In genomic region chr17:78785011-78785662, GRCh38 we compare ENCODE assay signal across 15 cellular contexts. TPM values are rescaled to one million over a fixed set of nuclear protein-coding genes. Genes with fewer than 3 reads are reported as not detected.
DNase-seq lines count a peak whose midpoint lies in the region; ATAC-seq and TF ChIP-seq lines count a peak whose summit lies in the region.
"Had no signal": no experiment of that assay in that cellular context is flagged by ENCODE, and none has a peak within 500 bp of the region (broad histone marks: within the 10 kb centered on the region; RNA-seq: fewer than 3 reads in every experiment).

No MANE protein-coding gene starts in this region.

- TF ChIP-seq POLR2A in vagina (IDR thresholded peaks at IDR 0.05): no peak

- no peaks in the 10 kb centered on the region for H3K36me3 ChIP-seq in vagina
- H3K36me3 ChIP-seq: brain microvascular endothelial cell, Peyer's patch, right atrium auricular region, uterus had no signal

- intact Hi-C loops in activated T-helper 1 cell treated with anti-CD3 and anti-CD28 coated beads, Interleukin-12 subunit alpha, Interleukin-12 subunit beta, Interleukin-2, Interleukin-4 antibody, amounts not matched to agents 30 ng/mL and 10 ng/mL and 1 ng/mL, durations not matched to agents 14 hours and 24 hours and 36 hours (cut with micrococcal nuclease): no loop called here
- intact Hi-C loops in vagina (cut with DNase I): no loop called here

- peaks cover 26% of the 10 kb centered on the region for H3K4me1 ChIP-seq in vagina
- H3K4me1 ChIP-seq: uterus had no signal

- H3K27me3 Mint-ChIP-seq in stimulated activated naive CD8-positive, alpha-beta T cell treated with anti-CD3 and anti-CD28 coated beads, Interleukin-15, Interleukin-2, amounts not matched to agents 100 ng/mL and 50 ng/mL, for 24 hours: no peaks in the 10 kb centered on the region
- no peaks in the 10 kb centered on the region for H3K27me3 Mint-ChIP-seq in activated T-helper 1 cell treated with anti-CD3 and anti-CD28 coated beads, Interleukin-12 subunit alpha, Interleukin-12 subunit beta, Interleukin-2, Interleukin-4 antibody, amounts not matched to agents 30 ng/mL and 10 ng/mL and 1 ng/mL, durations not matched to agents 14 hours and 24 hours and 36 hours (ENCODE audit: insufficient read depth)
- H3K27me3 Mint-ChIP-seq: activated B cell treated with CpG ODN at 0.5 μM for 24 hours had no signal

- no peak overlapping the region for H3K4me3 Mint-ChIP-seq in stimulated activated naive CD8-positive, alpha-beta T cell treated with anti-CD3 and anti-CD28 coated beads, Interleukin-15, Interleukin-2, amounts not matched to agents 100 ng/mL and 50 ng/mL, for 24 hours
- peak overlapping the region; percentile 46 for H3K4me3 Mint-ChIP-seq in activated T-helper 1 cell treated with anti-CD3 and anti-CD28 coated beads, Interleukin-12 subunit alpha, Interleukin-12 subunit beta, Interleukin-2, Interleukin-4 antibody, amounts not matched to agents 30 ng/mL and 10 ng/mL and 1 ng/mL, durations not matched to agents 14 hours and 24 hours and 36 hours
- H3K4me3 Mint-ChIP-seq: activated B cell treated with CpG ODN at 0.5 μM for 24 hours had no signal

- H3K27me3 ChIP-seq in layer of hippocampus (ENCODE audit: control insufficient read depth, insufficient read depth, low read length): no peaks in the 10 kb centered on the region
- H3K27me3 ChIP-seq in vagina: no peaks in the 10 kb centered on the region
- H3K27me3 ChIP-seq: brain microvascular endothelial cell, Peyer's patch, right atrium auricular region, uterus had no signal

- peaks cover 5% of the 10 kb centered on the region for H3K36me3 Mint-ChIP-seq in stimulated activated naive CD8-positive, alpha-beta T cell treated with anti-CD3 and anti-CD28 coated beads, Interleukin-15, Interleukin-2, amounts not matched to agents 100 ng/mL and 50 ng/mL, for 24 hours (ENCODE audit: low read depth)
- peaks cover 14% of the 10 kb centered on the region for H3K36me3 Mint-ChIP-seq in activated T-helper 1 cell treated with anti-CD3 and anti-CD28 coated beads, Interleukin-12 subunit alpha, Interleukin-12 subunit beta, Interleukin-2, Interleukin-4 antibody, amounts not matched to agents 30 ng/mL and 10 ng/mL and 1 ng/mL, durations not matched to agents 14 hours and 24 hours and 36 hours (ENCODE audit: low read depth)

- H3K4me1 Mint-ChIP-seq in stimulated activated naive CD8-positive, alpha-beta T cell treated with anti-CD3 and anti-CD28 coated beads, Interleukin-15, Interleukin-2, amounts not matched to agents 100 ng/mL and 50 ng/mL, for 24 hours (ENCODE audit: low read depth): peaks cover 49% of the 10 kb centered on the region
- peaks cover 40% of the 10 kb centered on the region for H3K4me1 Mint-ChIP-seq in activated T-helper 1 cell treated with anti-CD3 and anti-CD28 coated beads, Interleukin-12 subunit alpha, Interleukin-12 subunit beta, Interleukin-2, Interleukin-4 antibody, amounts not matched to agents 30 ng/mL and 10 ng/mL and 1 ng/mL, durations not matched to agents 14 hours and 24 hours and 36 hours (ENCODE audit: low read depth)

- H3K27ac Mint-ChIP-seq in stimulated activated naive CD8-positive, alpha-beta T cell treated with anti-CD3 and anti-CD28 coated beads, Interleukin-15, Interleukin-2, amounts not matched to agents 100 ng/mL and 50 ng/mL, for 24 hours: peak overlapping the region; percentile 78
- H3K27ac Mint-ChIP-seq in activated T-helper 1 cell treated with anti-CD3 and anti-CD28 coated beads, Interleukin-12 subunit alpha, Interleukin-12 subunit beta, Interleukin-2, Interleukin-4 antibody, amounts not matched to agents 30 ng/mL and 10 ng/mL and 1 ng/mL, durations not matched to agents 14 hours and 24 hours and 36 hours: no peak overlapping the region

- H3K27ac ChIP-seq in layer of hippocampus (ENCODE audit: low read depth, low read length) (peak overlapping the region; percentile 38), vagina (peak overlapping the region; percentile 0)
- H3K27ac ChIP-seq: brain microvascular endothelial cell, right atrium auricular region, uterus had no signal

- ATAC-seq in stimulated activated naive CD8-positive, alpha-beta T cell treated with anti-CD3 and anti-CD28 coated beads, Interleukin-15, Interleukin-2, amounts not matched to agents 100 U/mL and 50 U/mL, for 24 hours: no peak
- no peak for ATAC-seq in HG03342 (IDR thresholded peaks at IDR 0.05; ENCODE audit: unreplicated experiment)

- DNase-seq in stimulated activated naive CD8-positive, alpha-beta T cell treated with anti-CD3 and anti-CD28 coated beads, Interleukin-15, Interleukin-2, amounts not matched to agents 100 U/mL and 50 U/mL, for 24 hours: no peak
- DNase-seq in activated T-helper 1 cell treated with anti-CD3 and anti-CD28 coated beads, Interleukin-12 subunit alpha, Interleukin-12 subunit beta, Interleukin-2, Interleukin-4 antibody, amounts not matched to agents 30 ng/mL and 10 ng/mL and 1 ng/mL, durations not matched to agents 14 hours and 24 hours and 36 hours (ENCODE audit: low spot score): no peak
- DNase-seq in vagina (ENCODE audit: extremely low spot score in 2 of 2) (no peak), NCI-H1417 treated with DMSO at 0.1 percent for 48 hours (lab: John Stamatoyannopoulos, UW) (no peak), superior temporal gyrus (ENCODE audit: extremely low spot score) (no peak)
- DNase-seq: activated B cell treated with CpG ODN at 0.5 μM for 24 hours; brain microvascular endothelial cell; NCI-H2081; stimulated activated CD8-positive, alpha-beta memory T cell treated with anti-CD3 and anti-CD28 coated beads, Interleukin-4, amount 100 ng/mL, for 48 hours; uterus had no signal

- no peak for TF ChIP-seq CTCF in vagina (IDR thresholded peaks at IDR 0.05)

- H3K4me3 ChIP-seq in vagina: no peak overlapping the region
- H3K4me3 ChIP-seq: Peyer's patch, right atrium auricular region, uterus had no signal

- H3K9me3 Mint-ChIP-seq in stimulated activated naive CD8-positive, alpha-beta T cell treated with anti-CD3 and anti-CD28 coated beads, Interleukin-15, Interleukin-2, amounts not matched to agents 100 ng/mL and 50 ng/mL, for 24 hours: no peaks in the 10 kb centered on the region
- no peaks in the 10 kb centered on the region for H3K9me3 Mint-ChIP-seq in activated T-helper 1 cell treated with anti-CD3 and anti-CD28 coated beads, Interleukin-12 subunit alpha, Interleukin-12 subunit beta, Interleukin-2, Interleukin-4 antibody, amounts not matched to agents 30 ng/mL and 10 ng/mL and 1 ng/mL, durations not matched to agents 14 hours and 24 hours and 36 hours
- H3K9me3 Mint-ChIP-seq: activated B cell treated with CpG ODN at 0.5 μM for 24 hours had no signal

- H3K9me3 ChIP-seq in vagina: no peaks in the 10 kb centered on the region
- H3K9me3 ChIP-seq: Peyer's patch, right atrium auricular region, uterus had no signal

RNA-seq across cellular contexts. Expression of gene CYTH1, which starts 3.1 kb away (rescaled TPM):
- 147 TPM in 2 replicates for total RNA-seq in activated T-helper 1 cell treated with anti-CD3 and anti-CD28 coated beads, Interleukin-12 subunit alpha, Interleukin-12 subunit beta, Interleukin-2, Interleukin-4 antibody, amounts not matched to agents 30 ng/mL and 10 ng/mL and 1 ng/mL, durations not matched to agents 14 hours and 24 hours and 36 hours
- 62.9 TPM for total RNA-seq in vagina

RNA-seq across cellular contexts. Expression of gene USP36, which starts 55.5 kb away (rescaled TPM):
- total RNA-seq in activated T-helper 1 cell treated with anti-CD3 and anti-CD28 coated beads, Interleukin-12 subunit alpha, Interleukin-12 subunit beta, Interleukin-2, Interleukin-4 antibody, amounts not matched to agents 30 ng/mL and 10 ng/mL and 1 ng/mL, durations not matched to agents 14 hours and 24 hours and 36 hours: 126 and 138 TPM in 2 replicates
- 71.2 TPM for total RNA-seq in vagina
